In genomic region chrX:112718755-112719154, GRCh38 we compare ENCODE assay signal across 5 cellular contexts. TPM values are rescaled to one million over a fixed set of nuclear protein-coding genes. Genes with fewer than 3 reads are reported as not detected.
"Had no signal": no experiment of that assay in that cellular context is flagged by ENCODE, and none has a peak within 500 bp of the region (broad histone marks: within the 10 kb centered on the region; RNA-seq: fewer than 3 reads in every experiment).

No MANE protein-coding gene starts in this region.

RNA-seq across cellular contexts. Expression of gene LHFPL1, which starts 39.0 kb away (rescaled TPM):
- total RNA-seq: activated T-helper 1 cell treated with anti-CD3 and anti-CD28 coated beads, Interleukin-12 subunit alpha, Interleukin-12 subunit beta, Interleukin-2, Interleukin-4 antibody, amounts not matched to agents 30 ng/mL and 10 ng/mL and 1 ng/mL, durations not matched to agents 14 hours and 24 hours and 36 hours; ascending aorta; esophagus muscularis mucosa; kidney epithelial cell; vagina had no signal
